In the genomic region with DNA sequence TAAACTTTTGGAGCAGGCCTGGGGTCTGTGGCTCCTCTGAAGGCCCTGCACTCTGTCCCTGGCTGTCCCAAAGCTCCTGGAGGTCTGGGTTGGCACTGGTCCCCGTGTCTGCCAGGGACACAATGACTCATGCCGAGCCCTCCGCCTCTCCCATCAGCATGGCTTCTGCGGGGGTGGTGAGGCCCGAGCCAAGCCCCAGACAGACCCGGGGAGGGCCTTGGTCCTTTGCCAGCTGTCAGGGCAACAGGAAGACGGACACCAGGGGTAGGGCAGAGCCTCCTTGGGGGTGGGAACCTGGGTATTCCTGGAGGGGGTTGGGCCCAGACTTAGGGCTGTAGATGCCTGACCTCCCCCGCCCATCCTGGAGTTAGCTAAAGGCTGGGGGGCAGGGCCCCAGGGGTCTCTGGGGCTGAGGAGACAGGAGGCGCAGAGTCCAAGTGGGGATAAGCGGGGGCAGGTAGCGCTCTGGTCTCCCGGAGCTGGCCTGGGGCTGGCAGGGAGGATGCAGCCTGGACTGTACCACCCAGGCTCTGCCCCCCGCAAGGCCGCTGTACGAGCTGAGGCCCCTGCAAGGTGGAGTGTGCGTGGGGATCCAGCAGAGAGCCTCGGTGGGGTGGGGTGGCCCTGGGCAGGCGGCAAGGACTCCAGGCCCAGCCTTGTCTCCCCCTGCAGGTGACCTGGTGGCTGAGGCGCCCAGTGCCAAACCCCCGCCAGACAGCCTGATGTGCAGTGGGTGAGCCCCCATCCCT, we compare ENCODE assay signal across 8 cellular contexts. TPM values are rescaled to one million over a fixed set of nuclear protein-coding genes. Genes with fewer than 3 reads are reported as not detected.
DNase-seq lines count a peak whose midpoint lies in the region; ATAC-seq and TF ChIP-seq lines count a peak whose summit lies in the region.

No MANE protein-coding gene starts in this region.

- DNase-seq in HS-27A (ENCODE audit: low read depth) (peak; percentile 31), anterior cingulate cortex (lab: John Stamatoyannopoulos, UW) (peak in 34 of 58 donors; percentile 7 to 80 (median 34)), right cardiac atrium (peak; percentile 94 to 96 (median 95)), testis (peak; percentile 95), NCI-H1417 (lab: John Stamatoyannopoulos, UW) (no peak), middle frontal gyrus (ENCODE audit: extremely low spot score, low spot score) (no peak)
- DNase-seq in stimulated activated CD4-positive, alpha-beta T cell treated with anti-CD3 and anti-CD28 coated beads, Interleukin-12 subunit alpha, Interleukin-12 subunit beta, amount 100 ng/mL, for 4 hours, result no peak

- H3K27me3 ChIP-seq in right cardiac atrium (ENCODE audit: control insufficient read depth, insufficient read depth), result no peaks in the 10 kb centered on the region
- H3K27me3 ChIP-seq in testis, result no peaks in the 10 kb centered on the region

- H3K4me3 ChIP-seq in right cardiac atrium (ENCODE audit: low read length) (no peak overlapping the region), testis (no peak overlapping the region)

- no peak for TF ChIP-seq POLR2A in testis (IDR thresholded peaks at IDR 0.05)

- no peak for TF ChIP-seq CTCF in testis (IDR thresholded peaks at IDR 0.05)

- no peaks in the 10 kb centered on the region for H3K36me3 ChIP-seq in testis (ENCODE audit: low read depth, missing control alignments)

- peak overlapping the region; percentile 26 for H3K27ac ChIP-seq in right cardiac atrium (ENCODE audit: low read length)
- H3K27ac ChIP-seq in testis, result peak overlapping the region in 1 of 2 donors; percentile 53

- ATAC-seq in right cardiac atrium (peak; percentile 75 to 84), GM21381 (IDR thresholded peaks at IDR 0.05; ENCODE audit: unreplicated experiment) (no peak)

- peaks cover 2% of the 10 kb centered on the region for H3K4me1 ChIP-seq in right cardiac atrium (ENCODE audit: control insufficient read depth, insufficient read depth, low read length)
- H3K4me1 ChIP-seq in testis, result peaks cover 11% of the 10 kb centered on the region

- H3K9me3 ChIP-seq in right cardiac atrium (ENCODE audit: control insufficient read depth, low read length) (no peaks in the 10 kb centered on the region), testis (no peaks in the 10 kb centered on the region)

- 57% methylated on average over 20 of the region's 20 CpGs for WGBS in right cardiac atrium
- 62 to 90% methylated on average over 2 to 20 of the region's 20 CpGs for WGBS in testis, 2 donors

- intact Hi-C loops in right cardiac atrium (cut with DNase I) (no loop called here), testis (cut with DNase I; ENCODE audit: low total_unique reads) (no loop called here)

RNA-seq across cellular contexts. Expression of gene PUS1, which starts 16.4 kb away (rescaled TPM):
- 10 to 100 TPM in 1 of 4 donors, 1 to 10 TPM in 3; 7.2 to 13.7 (median 7.9) TPM for total RNA-seq in right cardiac atrium
- polyA plus RNA-seq in right cardiac atrium, result 7.2 TPM
- 10 to 100 TPM; 25.2 to 26.0 TPM for total RNA-seq in testis
- 16.9 TPM for polyA plus RNA-seq in testis (ENCODE audit: insufficient read depth, low read depth, low replicate concordance)

RNA-seq across cellular contexts. Expression of gene ULK1, which starts 18.3 kb away (rescaled TPM):
- total RNA-seq in right cardiac atrium, result 10 to 100 TPM; 33.4 to 51.3 (median 48.0) TPM
- polyA plus RNA-seq in right cardiac atrium, result 29.4 TPM
- 10 to 100 TPM; 49.9 to 53.5 TPM for total RNA-seq in testis
- polyA plus RNA-seq in testis (ENCODE audit: insufficient read depth, low read depth, low replicate concordance), result 29.2 TPM

RNA-seq across cellular contexts. Expression of gene EP400, which starts 37.0 kb away (rescaled TPM):
- total RNA-seq in right cardiac atrium (10 to 100 TPM; 15.5 to 21.6 (median 18.1) TPM), testis (10 to 100 TPM; 69.4 to 83.0 TPM)
- polyA plus RNA-seq in right cardiac atrium (10.1 TPM), testis (ENCODE audit: insufficient read depth, low read depth, low replicate concordance) (44.2 TPM)

Comparison
In these comparisons a context has a peak if more than half of its experiments do, and no peak if none do; other contexts are left out.
1. DNase-seq: peak in HS-27A (single experiment), anterior cingulate cortex (34 of 58), right cardiac atrium (3 of 3) and testis (single experiment); none in stimulated activated CD4-positive, alpha-beta T cell treated with anti-CD3 and anti-CD28 coated beads, Interleukin-12 subunit alpha, Interleukin-12 subunit beta, amount 100 ng/mL, for 4 hours (single experiment), NCI-H1417 (0 of 3) and middle frontal gyrus (single experiment).